ENCODE assay signal across 29 cellular contexts in the genomic region with DNA sequence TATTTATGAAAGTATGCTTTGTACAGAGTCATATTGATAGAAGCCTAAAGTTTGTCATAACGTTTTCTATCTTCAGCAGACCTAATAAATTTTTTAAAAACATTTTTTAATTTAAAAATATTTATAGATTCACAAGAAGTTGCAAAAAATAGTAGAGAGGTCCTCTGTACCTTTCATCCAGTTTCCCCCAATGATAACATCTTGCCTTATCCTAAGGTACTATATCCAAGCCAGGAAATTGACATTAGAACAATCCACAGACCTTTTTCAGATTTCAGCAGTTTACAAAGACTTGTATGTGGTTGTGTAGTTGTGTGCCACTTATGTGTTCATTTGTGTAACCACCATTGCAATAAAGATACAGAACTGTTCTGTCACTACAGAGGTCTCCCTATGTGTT.
"Had no signal": no experiment of that assay in that cellular context is flagged by ENCODE, and none has a peak within 500 bp of the region (broad histone marks: within the 10 kb centered on the region; RNA-seq: fewer than 3 reads in every experiment).

No MANE protein-coding gene starts in this region.

- FAIRE-seq: urothelium cell line had no signal

- H3K4me3 Mint-ChIP-seq: stimulated activated effector memory CD8-positive, alpha-beta T cell treated with anti-CD3 and anti-CD28 coated beads, Interleukin-12 subunit alpha, Interleukin-12 subunit beta, amount 100 ng/mL, for 72 hours; stimulated activated memory B cell treated with anti-CD40 and anti-IgM and Interleukin-4, amounts not matched to agents 10 μg/mL and 1 μg/mL and 100 μg/mL, for 72 hours; stimulated activated naive B cell treated with anti-CD40 and anti-IgM and Interleukin-4, amounts not matched to agents 10 μg/mL and 1 μg/mL and 100 μg/mL, for 72 hours; stimulated activated naive CD8-positive, alpha-beta T cell treated with anti-CD3 and anti-CD28 coated beads, Interleukin-15, amount 100 ng/mL, for 72 hours; stimulated activated naive CD8-positive, alpha-beta T cell treated with anti-CD3 and anti-CD28 coated beads, Interleukin-15, Interleukin-2, amounts not matched to agents 100 ng/mL and 50 ng/mL, for 24 hours; type B pancreatic cell had no signal

- H3K27ac Mint-ChIP-seq: stimulated activated effector memory CD8-positive, alpha-beta T cell treated with anti-CD3 and anti-CD28 coated beads, Interleukin-12 subunit alpha, Interleukin-12 subunit beta, amount 100 ng/mL, for 72 hours; stimulated activated memory B cell treated with anti-CD40 and anti-IgM and Interleukin-4, amounts not matched to agents 10 μg/mL and 1 μg/mL and 100 μg/mL, for 72 hours; stimulated activated naive B cell treated with anti-CD40 and anti-IgM and Interleukin-4, amounts not matched to agents 10 μg/mL and 1 μg/mL and 100 μg/mL, for 72 hours; stimulated activated naive CD8-positive, alpha-beta T cell treated with anti-CD3 and anti-CD28 coated beads, Interleukin-15, amount 100 ng/mL, for 72 hours; stimulated activated naive CD8-positive, alpha-beta T cell treated with anti-CD3 and anti-CD28 coated beads, Interleukin-15, Interleukin-2, amounts not matched to agents 100 ng/mL and 50 ng/mL, for 24 hours; type B pancreatic cell had no signal

- H3K9me3 ChIP-seq: stomach, suprapubic skin, testis, thoracic aorta, thyroid gland, tibial artery, tibial nerve, transverse colon, upper lobe of left lung, upper lobe of right lung, uterus, vagina had no signal

- H3K36me3 ChIP-seq: thoracic aorta, thyroid gland, upper lobe of right lung, uterus had no signal

- H3K4me1 ChIP-seq: stomach, suprapubic skin, testis, thyroid gland, tibial artery, tibial nerve, transverse colon, upper lobe of left lung, upper lobe of right lung, uterus, vagina had no signal

- H3K4me1 Mint-ChIP-seq: stimulated activated effector memory CD8-positive, alpha-beta T cell treated with anti-CD3 and anti-CD28 coated beads, Interleukin-12 subunit alpha, Interleukin-12 subunit beta, amount 100 ng/mL, for 72 hours; stimulated activated memory B cell treated with anti-CD40 and anti-IgM and Interleukin-4, amounts not matched to agents 10 μg/mL and 1 μg/mL and 100 μg/mL, for 72 hours; stimulated activated naive B cell treated with anti-CD40 and anti-IgM and Interleukin-4, amounts not matched to agents 10 μg/mL and 1 μg/mL and 100 μg/mL, for 72 hours; stimulated activated naive CD8-positive, alpha-beta T cell treated with anti-CD3 and anti-CD28 coated beads, Interleukin-15, amount 100 ng/mL, for 72 hours had no signal

- H3K27me3 Mint-ChIP-seq: stimulated activated memory B cell treated with anti-CD40 and anti-IgM and Interleukin-4, amounts not matched to agents 10 μg/mL and 1 μg/mL and 100 μg/mL, for 72 hours; stimulated activated naive B cell treated with anti-CD40 and anti-IgM and Interleukin-4, amounts not matched to agents 10 μg/mL and 1 μg/mL and 100 μg/mL, for 72 hours; stimulated activated naive CD8-positive, alpha-beta T cell treated with anti-CD3 and anti-CD28 coated beads, Interleukin-15, amount 100 ng/mL, for 72 hours; stimulated activated naive CD8-positive, alpha-beta T cell treated with anti-CD3 and anti-CD28 coated beads, Interleukin-15, Interleukin-2, amounts not matched to agents 100 ng/mL and 50 ng/mL, for 24 hours; type B pancreatic cell had no signal

- H3K4me3 ChIP-seq: stomach, suprapubic skin, testis, thoracic aorta, thyroid gland, tibial artery, tibial nerve, transverse colon, upper lobe of left lung, upper lobe of right lung, uterus, vagina had no signal

- DNase-seq: stimulated activated CD4-positive, alpha-beta T cell treated with anti-CD3 and anti-CD28 coated beads, Interleukin-2, amount 100 ng/mL, for 48 hours; stimulated activated CD4-positive, alpha-beta T cell treated with anti-CD3 and anti-CD28 coated beads, Interleukin-4, amount 100 ng/mL, for 1 hour; stimulated activated CD4-positive, alpha-beta T cell treated with anti-CD3 and anti-CD28 coated beads, Interleukin-4, amount 100 ng/mL, for 24 hours; stimulated activated CD4-positive, alpha-beta T cell treated with anti-CD3 and anti-CD28 coated beads, Interleukin-4, amount 100 ng/mL, for 4 hours; stimulated activated CD8-positive, alpha-beta memory T cell treated with anti-CD3 and anti-CD28 coated beads, Interleukin-4, amount 100 ng/mL, for 48 hours; stimulated activated naive B cell treated with anti-CD40 and anti-IgM and Interleukin-4, amounts not matched to agents 10 μg/mL and 1 μg/mL and 100 μg/mL, for 72 hours; stimulated activated naive CD4-positive, alpha-beta T cell; stimulated activated naive CD4-positive, alpha-beta T cell treated with Interleukin-2 at 50 U/mL for 16 hours; stimulated activated naive CD8-positive, alpha-beta T cell treated with anti-CD3 and anti-CD28 coated beads, Interleukin-15, amount 100 ng/mL, for 72 hours; stimulated activated naive CD8-positive, alpha-beta T cell treated with anti-CD3 and anti-CD28 coated beads, Interleukin-15, Interleukin-2, amounts not matched to agents 100 U/mL and 50 U/mL, for 24 hours; stomach; substantia nigra; testis; thyroid gland; tibial artery; transverse colon; trophoblast cell; upper lobe of left lung; upper lobe of right lung; uterus had no signal

- ATAC-seq: stimulated activated effector memory CD8-positive, alpha-beta T cell treated with anti-CD3 and anti-CD28 coated beads, Interleukin-12 subunit alpha, Interleukin-12 subunit beta, amount 100 ng/mL, for 72 hours; stimulated activated memory B cell treated with anti-CD40 and anti-IgM and Interleukin-4, amounts not matched to agents 10 μg/mL and 1 μg/mL and 100 μg/mL, for 72 hours; stimulated activated naive B cell treated with anti-CD40 and anti-IgM and Interleukin-4, amounts not matched to agents 10 μg/mL and 1 μg/mL and 100 μg/mL, for 72 hours; stimulated activated naive CD8-positive, alpha-beta T cell treated with anti-CD3 and anti-CD28 coated beads, Interleukin-15, amount 100 ng/mL, for 72 hours; stimulated activated naive CD8-positive, alpha-beta T cell treated with anti-CD3 and anti-CD28 coated beads, Interleukin-15, Interleukin-2, amounts not matched to agents 100 U/mL and 50 U/mL, for 24 hours; upper lobe of right lung had no signal

- H3K9me3 Mint-ChIP-seq: stimulated activated effector memory CD8-positive, alpha-beta T cell treated with anti-CD3 and anti-CD28 coated beads, Interleukin-12 subunit alpha, Interleukin-12 subunit beta, amount 100 ng/mL, for 72 hours; stimulated activated memory B cell treated with anti-CD40 and anti-IgM and Interleukin-4, amounts not matched to agents 10 μg/mL and 1 μg/mL and 100 μg/mL, for 72 hours; stimulated activated naive B cell treated with anti-CD40 and anti-IgM and Interleukin-4, amounts not matched to agents 10 μg/mL and 1 μg/mL and 100 μg/mL, for 72 hours; stimulated activated naive CD8-positive, alpha-beta T cell treated with anti-CD3 and anti-CD28 coated beads, Interleukin-15, amount 100 ng/mL, for 72 hours; stimulated activated naive CD8-positive, alpha-beta T cell treated with anti-CD3 and anti-CD28 coated beads, Interleukin-15, Interleukin-2, amounts not matched to agents 100 ng/mL and 50 ng/mL, for 24 hours; type B pancreatic cell had no signal

- H3K27ac ChIP-seq: stomach, suprapubic skin, testis, thoracic aorta, thyroid gland, tibial artery, tibial nerve, transverse colon, upper lobe of left lung, upper lobe of right lung, uterus, vagina had no signal

- H3K27me3 ChIP-seq: stomach, suprapubic skin, testis, thyroid gland, tibial artery, tibial nerve, transverse colon, upper lobe of left lung, upper lobe of right lung, uterus, vagina had no signal
